Comparison of ENCODE assay signal across 8 cellular contexts in genomic region chr17:73648543-73648820, GRCh38. TPM values are rescaled to one million over a fixed set of nuclear protein-coding genes. Genes with fewer than 3 reads are reported as not detected.
"Had no signal": no experiment of that assay in that cellular context is flagged by ENCODE, and none has a peak within 500 bp of the region (broad histone marks: within the 10 kb centered on the region; RNA-seq: fewer than 3 reads in every experiment).

No MANE protein-coding gene starts in this region.

- H3K27ac Mint-ChIP-seq: HFFc6 had no signal

- H3K27ac ChIP-seq: GM23248 had no signal

- H3K4me1 ChIP-seq: HAP-1 had no signal

- H3K9me3 ChIP-seq: HAP-1 had no signal

- H3K36me3 ChIP-seq: HAP-1 had no signal

- DNase-seq: GM23248, GOT3, H7, HFFc6, IMR-90 had no signal

- ATAC-seq: HCT116 had no signal

- H3K4me3 ChIP-seq: GM23248, HAP-1 had no signal

- H3K4me3 Mint-ChIP-seq: HFFc6 had no signal

RNA-seq across cellular contexts. Expression of gene SDK2, which starts 4.2 kb away (rescaled TPM):
- total RNA-seq: HT-29 had no signal
